In genomic region chr4:8860892-8861575, GRCh38 we compare ENCODE assay signal across 20 cellular contexts. TPM values are rescaled to one million over a fixed set of nuclear protein-coding genes. Genes with fewer than 3 reads are reported as not detected.
DNase-seq lines count a peak whose midpoint lies in the region; ATAC-seq and TF ChIP-seq lines count a peak whose summit lies in the region.
"Had no signal": no experiment of that assay in that cellular context is flagged by ENCODE, and none has a peak within 500 bp of the region (broad histone marks: within the 10 kb centered on the region; RNA-seq: fewer than 3 reads in every experiment).

No MANE protein-coding gene starts in this region.

- peaks cover 30% of the 10 kb centered on the region for H3K4me1 ChIP-seq in HUES6 (ENCODE audit: control insufficient read depth, insufficient read depth, low read length)
- H3K4me1 ChIP-seq in iPS-15b (ENCODE audit: control insufficient read depth, insufficient read depth, low read length), result no peaks in the 10 kb centered on the region

- H3K27me3 ChIP-seq in HUES6 (ENCODE audit: control insufficient read depth, insufficient read depth, low read length) (peaks cover 99% of the 10 kb centered on the region), iPS-15b (ENCODE audit: control insufficient read depth, insufficient read depth, low read length) (peaks cover 98% of the 10 kb centered on the region)

- no peak overlapping the region for H3K9ac ChIP-seq in HUES6 (ENCODE audit: low read length)
- no peak overlapping the region for H3K9ac ChIP-seq in iPS-15b (ENCODE audit: low read depth, low read length)

- ATAC-seq in GM21825 (IDR thresholded peaks at IDR 0.05; ENCODE audit: unreplicated experiment) (no peak), GM21423 (IDR thresholded peaks at IDR 0.05; ENCODE audit: unreplicated experiment) (no peak)
- ATAC-seq: left lung had no signal

- no peaks in the 10 kb centered on the region for H3K36me3 Mint-ChIP-seq in activated CD4-positive, alpha-beta T cell treated with anti-CD3 and anti-CD28 coated beads, Interleukin-2, amount 10 ng/mL, durations not matched to agents 7 days and 5 days (ENCODE audit: low read depth)
- H3K36me3 Mint-ChIP-seq in progenitor cell of endocrine pancreas (ENCODE audit: insufficient read depth), result no peaks in the 10 kb centered on the region

- H3K9me3 ChIP-seq in HUES6 (ENCODE audit: control insufficient read depth, insufficient read depth, low read depth, low read length) (no peaks in the 10 kb centered on the region), iPS-15b (ENCODE audit: control insufficient read depth, insufficient read depth, low read length) (no peaks in the 10 kb centered on the region)
- H3K9me3 ChIP-seq: left lung, sigmoid colon had no signal

- peak overlapping the region; percentile 64 for H3K4me3 ChIP-seq in HUES6 (ENCODE audit: low read depth, low read length)
- peak overlapping the region; percentile 39 for H3K4me3 ChIP-seq in iPS-15b (ENCODE audit: low read depth, low read length)
- H3K4me3 ChIP-seq: sigmoid colon had no signal

- POLR2A ChIA-PET in activated CD4-positive, alpha-beta T cell treated with anti-CD3 and anti-CD28 coated beads, Interleukin-2, amount 10 ng/mL, durations not matched to agents 7 days and 5 days (lab: Charles Lee), result no interaction called here

- no peaks in the 10 kb centered on the region for H3K36me3 ChIP-seq in HUES6 (ENCODE audit: control insufficient read depth, insufficient read depth, low read length)
- no peaks in the 10 kb centered on the region for H3K36me3 ChIP-seq in iPS-15b (ENCODE audit: control insufficient read depth, insufficient read depth, low read length)
- H3K36me3 ChIP-seq: left lung, sigmoid colon had no signal

- DNase-seq in activated CD4-positive, alpha-beta T cell treated with anti-CD3 and anti-CD28 coated beads, Interleukin-2, amount 10 ng/mL, durations not matched to agents 7 days and 5 days, result no peak
- no peak for DNase-seq in activated CD4-positive, alpha-beta T cell treated with anti-CD3 and anti-CD28 coated beads for 4 hours
- DNase-seq in progenitor cell of endocrine pancreas (ENCODE audit: low spot score, unreplicated experiment), result no peak
- no peak for DNase-seq in HPDE6-E6E7 (ENCODE audit: extremely low spot score)
- DNase-seq: activated CD4-positive, alpha-beta T cell treated with anti-CD3 and anti-CD28 coated beads, Interleukin-2, amount 50 U/mL, for 1 hour; amygdala; erythroblast; NCI-H2029 treated with DMSO at 0.1 percent for 48 hours; NCI-H774; sigmoid colon; stimulated activated CD4-positive, alpha-beta T cell treated with anti-CD3 and anti-CD28 coated beads, Interleukin-4, amount 100 ng/mL, for 1 hour; T-helper 9 cell had no signal

- H3K4me1 Mint-ChIP-seq in activated CD4-positive, alpha-beta T cell treated with anti-CD3 and anti-CD28 coated beads, Interleukin-2, amount 10 ng/mL, durations not matched to agents 7 days and 5 days, result peaks cover 3% of the 10 kb centered on the region
- peaks cover 3% of the 10 kb centered on the region for H3K4me1 Mint-ChIP-seq in progenitor cell of endocrine pancreas (ENCODE audit: low read depth)
- H3K4me1 Mint-ChIP-seq: neural crest cell had no signal

- CTCF ChIA-PET in activated CD4-positive, alpha-beta T cell treated with anti-CD3 and anti-CD28 coated beads, Interleukin-2, amount 10 ng/mL, durations not matched to agents 7 days and 5 days (lab: Charles Lee), result no interaction called here

- TF ChIP-seq CTCF in progenitor cell of endocrine pancreas (IDR thresholded peaks at IDR 0.05; ENCODE audit: unreplicated experiment), result no peak

- no peak overlapping the region for H3K4me3 Mint-ChIP-seq in activated CD4-positive, alpha-beta T cell treated with anti-CD3 and anti-CD28 coated beads, Interleukin-2, amount 10 ng/mL, durations not matched to agents 7 days and 5 days
- peak overlapping the region; percentile 65 for H3K4me3 Mint-ChIP-seq in progenitor cell of endocrine pancreas (ENCODE audit: low read depth)
- H3K4me3 Mint-ChIP-seq: activated T-helper 1 cell treated with anti-CD3 and anti-CD28 coated beads, Interleukin-12 subunit alpha, Interleukin-12 subunit beta, Interleukin-2, Interleukin-4 antibody, amounts not matched to agents 30 ng/mL and 10 ng/mL and 1 ng/mL, durations not matched to agents 14 hours and 24 hours and 36 hours had no signal

- H3K9me3 Mint-ChIP-seq in activated CD4-positive, alpha-beta T cell treated with anti-CD3 and anti-CD28 coated beads, Interleukin-2, amount 10 ng/mL, durations not matched to agents 7 days and 5 days, result no peaks in the 10 kb centered on the region
- H3K9me3 Mint-ChIP-seq in progenitor cell of endocrine pancreas (ENCODE audit: low read depth), result no peaks in the 10 kb centered on the region
- H3K9me3 Mint-ChIP-seq: activated T-helper 1 cell treated with anti-CD3 and anti-CD28 coated beads, Interleukin-12 subunit alpha, Interleukin-12 subunit beta, Interleukin-2, Interleukin-4 antibody, amounts not matched to agents 30 ng/mL and 10 ng/mL and 1 ng/mL, durations not matched to agents 14 hours and 24 hours and 36 hours; neural crest cell had no signal

- peaks cover 48% of the 10 kb centered on the region for H3K27me3 Mint-ChIP-seq in activated CD4-positive, alpha-beta T cell treated with anti-CD3 and anti-CD28 coated beads, Interleukin-2, amount 10 ng/mL, durations not matched to agents 7 days and 5 days
- peaks cover 81% of the 10 kb centered on the region for H3K27me3 Mint-ChIP-seq in progenitor cell of endocrine pancreas

- no peak overlapping the region for H3K27ac ChIP-seq in HUES6 (ENCODE audit: low read depth, low read length)
- H3K27ac ChIP-seq: left lung, sigmoid colon had no signal

- H3K27ac Mint-ChIP-seq in activated CD4-positive, alpha-beta T cell treated with anti-CD3 and anti-CD28 coated beads, Interleukin-2, amount 10 ng/mL, durations not matched to agents 7 days and 5 days, result peak overlapping the region; percentile 41
- H3K27ac Mint-ChIP-seq in progenitor cell of endocrine pancreas, result no peak overlapping the region
- H3K27ac Mint-ChIP-seq: activated T-helper 1 cell treated with anti-CD3 and anti-CD28 coated beads, Interleukin-12 subunit alpha, Interleukin-12 subunit beta, Interleukin-2, Interleukin-4 antibody, amounts not matched to agents 30 ng/mL and 10 ng/mL and 1 ng/mL, durations not matched to agents 14 hours and 24 hours and 36 hours had no signal

RNA-seq across cellular contexts. Expression of gene HMX1, which starts 10.6 kb away (rescaled TPM):
- total RNA-seq in activated CD4-positive, alpha-beta T cell treated with anti-CD3 and anti-CD28 coated beads, Interleukin-2, amount 10 ng/mL, durations not matched to agents 7 days and 5 days, result not detected
- total RNA-seq in progenitor cell of endocrine pancreas, result 0.65 and 0.87 TPM in 2 replicates
- total RNA-seq: activated T-helper 1 cell treated with anti-CD3 and anti-CD28 coated beads, Interleukin-12 subunit alpha, Interleukin-12 subunit beta, Interleukin-2, Interleukin-4 antibody, amounts not matched to agents 30 ng/mL and 10 ng/mL and 1 ng/mL, durations not matched to agents 14 hours and 24 hours and 36 hours; left lung; M059J had no signal
